16 cellular contexts compared by ENCODE assay signal in the genomic region with DNA sequence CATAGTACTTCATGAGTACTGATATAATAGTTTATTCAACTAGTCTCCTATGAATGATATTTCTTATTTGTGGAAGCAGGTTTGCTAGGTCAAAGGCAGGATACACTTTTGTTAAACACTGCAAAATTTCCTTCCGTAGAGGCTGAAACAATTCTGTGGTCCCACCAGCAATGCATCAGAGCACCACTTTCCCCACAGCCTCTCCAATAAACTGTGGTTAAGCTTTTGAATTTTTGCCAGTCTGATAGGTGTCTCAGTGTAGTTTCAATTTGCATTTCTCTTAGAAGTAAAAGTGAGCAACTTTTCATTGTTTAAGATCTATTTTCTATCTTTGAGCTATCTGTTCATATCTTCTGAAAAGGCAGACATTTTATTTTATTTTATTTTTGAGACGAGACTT. TPM values are rescaled to one million over a fixed set of nuclear protein-coding genes. Genes with fewer than 3 reads are reported as not detected.
A peak's percentile ranks its signal among the peaks of the same experiment; 100 is the strongest.
DNase-seq lines count a peak whose midpoint lies in the region; ATAC-seq, FAIRE-seq and TF ChIP-seq lines count a peak whose summit lies in the region.
"Had no signal": no experiment of that assay in that cellular context is flagged by ENCODE, and none has a peak within 500 bp of the region (broad histone marks: within the 10 kb centered on the region; RNA-seq: fewer than 3 reads in every experiment).

No MANE protein-coding gene starts in this region.

- no peak for DNase-seq in activated T-cell treated with anti-CD3 and anti-CD28 coated beads, Interleukin-2, amount 50 U/mL, for 4 hours
- no peak for DNase-seq in activated T-cell treated with anti-CD3 and anti-CD28 coated beads, Interleukin-2, amount 50 U/mL, for 48 hours
- DNase-seq in Jurkat, Clone E6-1 (ENCODE audit: low read depth, low spot score) = peak; percentile 77
- DNase-seq in gastrocnemius medialis (no peak), urothelium cell line (ENCODE audit: low spot score) (no peak), mesendoderm (no peak)
- DNase-seq in effector CD4-positive, alpha-beta T cell = no peak
- DNase-seq: activated effector memory CD4-positive, alpha-beta T cell treated with anti-CD3 and anti-CD28 coated beads, Interleukin-2, amount 50 U/mL, for 16 hours; foreskin fibroblast; NCI-H1436; T1000; thyroid gland had no signal

- H3K36me3 ChIP-seq in gastrocnemius medialis (peaks cover 0 to 50% of the 10 kb centered on the region in 2 donors), mesendoderm (ENCODE audit: control insufficient read depth, insufficient read depth, low read length) (no peaks in the 10 kb centered on the region)
- H3K36me3 ChIP-seq: neural progenitor cell had no signal

- no peaks in the 10 kb centered on the region for H3K9me3 ChIP-seq in gastrocnemius medialis
- H3K9me3 ChIP-seq: thyroid gland had no signal

- H3K36me3 Mint-ChIP-seq in activated T-cell treated with anti-CD3 and anti-CD28 coated beads, Interleukin-2, amount 50 U/mL, for 4 hours (ENCODE audit: insufficient read depth) = peaks cover 26% of the 10 kb centered on the region
- peaks cover 18% of the 10 kb centered on the region for H3K36me3 Mint-ChIP-seq in activated naive CD8-positive, alpha-beta T cell

- no peak overlapping the region for H3K4ac ChIP-seq in mesendoderm (ENCODE audit: low read depth, low read length)

- no peaks in the 10 kb centered on the region for H3K79me2 ChIP-seq in mesendoderm (ENCODE audit: control insufficient read depth, insufficient read depth, low read length)

- H4K5ac ChIP-seq in mesendoderm (ENCODE audit: low read length) = no peak overlapping the region

- no peak for TF ChIP-seq CTCF in gastrocnemius medialis (IDR thresholded peaks at IDR 0.05 in 4 of 5, conservative IDR thresholded peaks at IDR 0.05 in 1 of 5)

- H2BK120ac ChIP-seq in mesendoderm (ENCODE audit: low read depth, low read length) = no peak overlapping the region

- H3K56ac ChIP-seq in mesendoderm (ENCODE audit: low read length) = no peak overlapping the region

- H3K18ac ChIP-seq in mesendoderm (ENCODE audit: low read length) = no peak overlapping the region

- H3K4me3 Mint-ChIP-seq in activated T-cell treated with anti-CD3 and anti-CD28 coated beads, Interleukin-2, amount 50 U/mL, for 4 hours = no peak overlapping the region
- H3K4me3 Mint-ChIP-seq in activated naive CD8-positive, alpha-beta T cell = peak overlapping the region; percentile 48
- H3K4me3 Mint-ChIP-seq: neural progenitor cell had no signal

- peak overlapping the region; percentile 97 to 100 (median 98) for H3K27ac ChIP-seq in gastrocnemius medialis
- no peak overlapping the region for H3K27ac ChIP-seq in mesendoderm (ENCODE audit: low read depth, low read length)
- H3K27ac ChIP-seq: neural progenitor cell, thyroid gland had no signal

- no peak for TF ChIP-seq POLR2A in gastrocnemius medialis (IDR thresholded peaks at IDR 0.05)

- no peaks in the 10 kb centered on the region for H3K27me3 Mint-ChIP-seq in activated T-cell treated with anti-CD3 and anti-CD28 coated beads, Interleukin-2, amount 50 U/mL, for 4 hours (ENCODE audit: low read depth)
- H3K27me3 Mint-ChIP-seq in activated naive CD8-positive, alpha-beta T cell = no peaks in the 10 kb centered on the region

- H3K27me3 ChIP-seq in gastrocnemius medialis (no peaks in the 10 kb centered on the region), mesendoderm (ENCODE audit: insufficient read depth, low read length, poor library complexity) (no peaks in the 10 kb centered on the region)
- H3K27me3 ChIP-seq: neural progenitor cell, thyroid gland had no signal

- peak overlapping the region; percentile 88 for H3K27ac Mint-ChIP-seq in activated naive CD8-positive, alpha-beta T cell
- H3K27ac Mint-ChIP-seq: neural progenitor cell had no signal

- no peak overlapping the region for H4K8ac ChIP-seq in mesendoderm (ENCODE audit: low read depth, low read length)

- in situ Hi-C loops in gastrocnemius medialis (cut with MboI; ENCODE audit: low sequenced_read_pairs in 4 of 4) = no loop called here

- intact Hi-C loops in gastrocnemius medialis (cut with DNase I; ENCODE audit: low total_unique reads) = no loop called here

- peaks cover 13% of the 10 kb centered on the region for H3K4me1 Mint-ChIP-seq in activated T-cell treated with anti-CD3 and anti-CD28 coated beads, Interleukin-2, amount 50 U/mL, for 4 hours (ENCODE audit: low read depth)
- peaks cover 25% of the 10 kb centered on the region for H3K4me1 Mint-ChIP-seq in activated naive CD8-positive, alpha-beta T cell (ENCODE audit: low read depth)
- H3K4me1 Mint-ChIP-seq: neural progenitor cell had no signal

- no peak overlapping the region for H2BK5ac ChIP-seq in mesendoderm (ENCODE audit: low read length)

- no peak overlapping the region for H3K9ac ChIP-seq in mesendoderm (ENCODE audit: low read length)
- H3K9ac ChIP-seq: neural progenitor cell had no signal

- no peak overlapping the region for H2AK5ac ChIP-seq in mesendoderm (ENCODE audit: low read length)

- H2BK15ac ChIP-seq in mesendoderm (replicated peaks; ENCODE audit: low read depth) = no peak overlapping the region

- ATAC-seq in activated T-cell treated with anti-CD3 and anti-CD28 coated beads, Interleukin-2, amount 50 U/mL, for 4 hours = peak; percentile 92
- ATAC-seq in gastrocnemius medialis = no peak
- ATAC-seq: Panc1 had no signal

- H3K23ac ChIP-seq in mesendoderm (ENCODE audit: low read length) = no peak overlapping the region

- H3K4me3 ChIP-seq in Jurkat, Clone E6-1 (ENCODE audit: low read length) = no peak overlapping the region; the same call in 1 of the 2 replicates
- no peak overlapping the region for H3K4me3 ChIP-seq in gastrocnemius medialis
- H3K4me3 ChIP-seq in mesendoderm (ENCODE audit: low read length) = no peak overlapping the region
- H3K4me3 ChIP-seq: neural progenitor cell, thyroid gland had no signal

- FAIRE-seq in urothelium cell line (lab: Jason Lieb, UNC) = no peak
- FAIRE-seq: H1 had no signal

- H3K9me3 Mint-ChIP-seq in activated T-cell treated with anti-CD3 and anti-CD28 coated beads, Interleukin-2, amount 50 U/mL, for 4 hours = no peaks in the 10 kb centered on the region
- no peaks in the 10 kb centered on the region for H3K9me3 Mint-ChIP-seq in activated naive CD8-positive, alpha-beta T cell (ENCODE audit: low read depth)
- H3K9me3 Mint-ChIP-seq: neural progenitor cell had no signal

- H3K4me1 ChIP-seq in gastrocnemius medialis = peaks cover 29 to 53% of the 10 kb centered on the region in 2 donors
- H3K4me1 ChIP-seq in mesendoderm (ENCODE audit: control insufficient read depth, low read depth, low read length) = no peaks in the 10 kb centered on the region

- no peak overlapping the region for H3K4me2 ChIP-seq in mesendoderm (ENCODE audit: low read length)
- H3K4me2 ChIP-seq: neural progenitor cell had no signal

- H3K79me1 ChIP-seq in mesendoderm (ENCODE audit: low read length) = no peaks in the 10 kb centered on the region

- WGBS in mesendoderm (ENCODE audit: extremely low coverage, insufficient coverage, low lambda C conversion rate) = no CpG with 5 or more reads among the region's 2 CpGs

RNA-seq across cellular contexts. Expression of gene CORO6, which starts 36.4 kb away (rescaled TPM):
- total RNA-seq in activated T-cell treated with anti-CD3 and anti-CD28 coated beads, Interleukin-2, amount 50 U/mL, for 4 hours = 10 to 100 TPM in 2 of 3 donors, 1 to 10 TPM in 1; 9.8 to 12.3 (median 11.8) TPM
- 1.7 TPM for polyA plus RNA-seq in Jurkat, Clone E6-1 (2012; ENCODE audit: insufficient read depth, insufficient read length)
- total RNA-seq in gastrocnemius medialis = 100 to 1,000 TPM; 409 to 694 (median 563) TPM
- polyA plus RNA-seq in mesendoderm (2013, experiment 1 of 2) = 0.62 TPM
- polyA plus RNA-seq in mesendoderm (2013, experiment 2 of 2) = 0.60 TPM

Comparison
In these comparisons a context has a peak if more than half of its experiments do, and no peak if none do; other contexts are left out.
1. ATAC-seq: peak in activated T-cell treated with anti-CD3 and anti-CD28 coated beads, Interleukin-2, amount 50 U/mL, for 4 hours (2 of 2); none in gastrocnemius medialis (0 of 2).
2. RNA of gene CORO6, which starts 36.4 kb away (total RNA-seq): 409 to 694 TPM in gastrocnemius medialis; 9.8 to 12.3 TPM in activated T-cell treated with anti-CD3 and anti-CD28 coated beads, Interleukin-2, amount 50 U/mL, for 4 hours; every median in the first group is over 10 times any median in the second.